9 cellular contexts compared by ENCODE assay signal in the genomic region with DNA sequence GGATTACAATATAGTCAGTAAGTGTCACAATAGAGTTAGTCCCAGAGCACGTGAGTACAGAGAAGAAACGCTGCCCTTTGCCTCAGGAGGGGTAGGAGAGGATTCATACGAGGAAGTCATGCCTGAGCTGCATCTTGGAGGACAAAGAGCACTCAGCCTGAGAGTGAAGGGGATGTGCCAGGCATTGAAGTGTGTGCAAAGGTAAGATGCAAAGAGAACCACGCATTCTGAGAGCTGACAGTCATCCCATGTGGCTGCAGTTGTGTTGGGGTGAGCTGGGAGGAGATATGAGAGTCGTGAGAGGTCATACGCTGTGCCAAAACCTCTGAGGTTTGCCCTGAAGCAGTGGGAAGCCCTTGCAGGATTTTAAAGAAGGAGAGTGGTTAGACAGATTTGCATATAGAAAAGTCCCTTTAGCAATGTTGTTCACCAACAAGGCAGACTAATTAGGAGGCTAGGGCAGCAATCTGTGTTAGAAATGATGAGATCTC.
DNase-seq lines count a peak whose midpoint lies in the region; ATAC-seq and TF ChIP-seq lines count a peak whose summit lies in the region.
"Had no signal": no experiment of that assay in that cellular context is flagged by ENCODE, and none has a peak within 500 bp of the region (broad histone marks: within the 10 kb centered on the region; RNA-seq: fewer than 3 reads in every experiment).

No MANE protein-coding gene starts in this region.

- no peaks in the 10 kb centered on the region for H3K9me3 Mint-ChIP-seq in activated B cell treated with CpG ODN at 0.5 μM for 24 hours

- no peaks in the 10 kb centered on the region for H3K27me3 Mint-ChIP-seq in activated B cell treated with CpG ODN at 0.5 μM for 24 hours

- H3K27ac Mint-ChIP-seq in activated B cell treated with CpG ODN at 0.5 μM for 24 hours: no peak overlapping the region

- H3K4me3 Mint-ChIP-seq in activated B cell treated with CpG ODN at 0.5 μM for 24 hours: no peak overlapping the region

- peaks cover 3% of the 10 kb centered on the region for H3K36me3 Mint-ChIP-seq in activated B cell treated with CpG ODN at 0.5 μM for 24 hours (ENCODE audit: low read depth)

- H3K36me3 ChIP-seq in GM06990 (ENCODE audit: control insufficient read depth, insufficient read depth, low read length): peaks cover 2% of the 10 kb centered on the region

- DNase-seq in GM06990 (ENCODE audit: extremely low read depth, insufficient read length) (peak; percentile 43), activated B cell treated with CpG ODN at 0.5 μM for 24 hours (peak; percentile 26), hippocampal formation (lab: John Stamatoyannopoulos, UW) (no peak), SHP77 treated with DMSO at 0.1 percent for 48 hours (lab: John Stamatoyannopoulos, UW) (no peak), SW 1271 (lab: John Stamatoyannopoulos, UW) (no peak), Ammon's horn (ENCODE audit: low spot score) (no peak)
- DNase-seq: trophoblast cell had no signal

- POLR2A ChIA-PET in activated B cell treated with CpG ODN at 0.5 μM for 24 hours (lab: Charles Lee): interaction anchor here (1.1 to 2.4 kb wide), 3 partner anchors 23 to 162 kb away, joined by 3 to 15 read pairs (median 5); a partner anchor contains a TSS

- TF ChIP-seq POLR2A in GM19099 (IDR thresholded peaks at IDR 0.05; ENCODE audit: extremely low read depth, insufficient read length, low read depth): peak; percentile 35

- peaks cover 42% of the 10 kb centered on the region for H3K4me1 Mint-ChIP-seq in activated B cell treated with CpG ODN at 0.5 μM for 24 hours

- ATAC-seq in HG02885 (IDR thresholded peaks at IDR 0.05; ENCODE audit: poor library complexity, unreplicated experiment): peak; percentile 98
- ATAC-seq in activated B cell treated with CpG ODN at 0.5 μM for 24 hours (ENCODE audit: low read depth): peak; percentile 93

- no peaks in the 10 kb centered on the region for H3K27me3 ChIP-seq in GM06990 (replicated peaks; ENCODE audit: control insufficient read depth, insufficient read depth, low read length)

- H3K4me3 ChIP-seq in GM06990 (replicated peaks; ENCODE audit: low read depth, low read length): no peak overlapping the region

- CTCF ChIA-PET in activated B cell treated with CpG ODN at 0.5 μM for 24 hours (lab: Charles Lee): no interaction called here

- intact Hi-C loops in activated B cell treated with CpG ODN at 0.5 μM for 24 hours (cut with micrococcal nuclease): no loop called here

- TF ChIP-seq CTCF in GM06990 (IDR thresholded peaks at IDR 0.05; ENCODE audit: insufficient read depth, low read length, poor library complexity, severe bottlenecking): no peak
- TF ChIP-seq CTCF in activated B cell treated with CpG ODN at 0.5 μM for 24 hours (IDR thresholded peaks at IDR 0.05): no peak

Comparison
In these comparisons a context has a peak if more than half of its experiments do, and no peak if none do; other contexts are left out.
1. DNase-seq: peak in GM06990 (single experiment) and activated B cell treated with CpG ODN at 0.5 μM for 24 hours (single experiment); none in hippocampal formation (0 of 2), SHP77 treated with DMSO at 0.1 percent for 48 hours (single experiment), SW 1271 (0 of 2) and Ammon's horn (single experiment).